In the genomic region with DNA sequence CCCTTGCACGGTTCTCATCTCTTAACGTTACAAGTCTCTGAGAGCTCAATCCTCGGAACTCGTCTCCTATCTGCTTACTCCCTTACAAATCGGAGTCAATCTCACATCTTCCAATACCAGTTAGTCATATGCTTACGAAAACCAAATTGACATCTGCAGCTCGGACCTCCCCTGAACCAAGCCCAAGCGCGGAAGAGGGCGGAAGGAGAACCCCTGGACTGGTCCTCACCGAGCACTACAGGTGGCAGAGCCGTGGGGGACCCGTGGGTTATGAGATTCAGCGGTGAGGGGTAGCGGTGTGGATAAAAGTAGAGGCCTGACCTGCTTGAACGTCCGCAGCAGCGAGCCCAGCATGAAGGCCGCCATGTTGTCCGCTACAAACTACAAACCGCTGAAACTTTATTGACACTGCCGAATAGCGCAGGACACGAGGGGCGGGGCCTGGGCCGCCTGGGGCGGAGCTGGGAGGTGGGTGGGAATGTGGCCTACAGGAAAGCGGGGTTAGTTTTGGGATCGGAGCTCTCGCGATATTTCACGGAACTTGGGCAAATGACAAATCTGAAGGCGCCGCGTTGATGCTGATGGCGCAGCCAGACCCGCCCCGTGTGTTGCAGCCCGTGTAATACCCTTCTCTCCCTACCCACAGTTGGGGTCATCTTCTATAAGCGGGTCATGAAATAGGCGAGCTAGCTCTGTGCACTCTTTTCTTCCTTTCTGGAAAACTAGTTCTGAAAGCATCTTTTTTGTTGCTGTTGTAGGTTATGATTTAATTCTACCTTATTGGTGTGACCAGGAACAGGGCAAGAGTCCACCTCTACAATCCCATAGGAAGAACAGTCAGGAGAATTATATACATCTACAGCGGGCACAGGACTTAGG, we compare ENCODE assay signal across 1 cellular context.
TF ChIP-seq lines count a peak whose summit lies in the region.

A gene (minus strand): TSS at position 383 of the 879 bp plus-strand sequence. CDS start 17 bp downstream, at position 366.

TF ChIP-seq in HepG2, 621 proteins besides CTCF, POLR2A, EP300 and RAD21 (continued from another document and continues in another):
- TF ChIP-seq, protein P1, sequence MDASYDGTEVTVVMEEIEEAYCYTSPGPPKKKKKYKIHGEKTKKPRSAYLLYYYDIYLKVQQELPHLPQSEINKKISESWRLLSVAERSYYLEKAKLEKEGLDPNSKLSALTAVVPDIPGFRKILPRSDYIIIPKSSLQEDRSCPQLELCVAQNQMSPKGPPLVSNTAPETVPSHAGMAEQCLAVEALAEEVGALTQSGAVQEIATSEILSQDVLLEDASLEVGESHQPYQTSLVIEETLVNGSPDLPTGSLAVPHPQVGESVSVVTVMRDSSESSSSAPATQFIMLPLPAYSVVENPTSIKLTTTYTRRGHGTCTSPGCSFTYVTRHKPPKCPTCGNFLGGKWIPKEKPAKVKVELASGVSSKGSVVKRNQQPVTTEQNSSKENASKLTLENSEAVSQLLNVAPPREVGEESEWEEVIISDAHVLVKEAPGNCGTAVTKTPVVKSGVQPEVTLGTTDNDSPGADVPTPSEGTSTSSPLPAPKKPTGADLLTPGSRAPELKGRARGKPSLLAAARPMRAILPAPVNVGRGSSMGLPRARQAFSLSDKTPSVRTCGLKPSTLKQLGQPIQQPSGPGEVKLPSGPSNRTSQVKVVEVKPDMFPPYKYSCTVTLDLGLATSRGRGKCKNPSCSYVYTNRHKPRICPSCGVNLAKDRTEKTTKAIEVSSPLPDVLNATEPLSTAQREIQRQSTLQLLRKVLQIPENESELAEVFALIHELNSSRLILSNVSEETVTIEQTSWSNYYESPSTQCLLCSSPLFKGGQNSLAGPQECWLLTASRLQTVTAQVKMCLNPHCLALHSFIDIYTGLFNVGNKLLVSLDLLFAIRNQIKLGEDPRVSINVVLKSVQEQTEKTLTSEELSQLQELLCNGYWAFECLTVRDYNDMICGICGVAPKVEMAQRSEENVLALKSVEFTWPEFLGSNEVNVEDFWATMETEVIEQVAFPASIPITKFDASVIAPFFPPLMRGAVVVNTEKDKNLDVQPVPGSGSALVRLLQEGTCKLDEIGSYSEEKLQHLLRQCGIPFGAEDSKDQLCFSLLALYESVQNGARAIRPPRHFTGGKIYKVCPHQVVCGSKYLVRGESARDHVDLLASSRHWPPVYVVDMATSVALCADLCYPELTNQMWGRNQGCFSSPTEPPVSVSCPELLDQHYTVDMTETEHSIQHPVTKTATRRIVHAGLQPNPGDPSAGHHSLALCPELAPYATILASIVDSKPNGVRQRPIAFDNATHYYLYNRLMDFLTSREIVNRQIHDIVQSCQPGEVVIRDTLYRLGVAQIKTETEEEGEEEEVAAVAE (CRISPR knock-in tag; IDR thresholded peaks at IDR 0.05; ENCODE audit: borderline replicate concordance): peak; percentile 79
- TF ChIP-seq, protein P2, sequence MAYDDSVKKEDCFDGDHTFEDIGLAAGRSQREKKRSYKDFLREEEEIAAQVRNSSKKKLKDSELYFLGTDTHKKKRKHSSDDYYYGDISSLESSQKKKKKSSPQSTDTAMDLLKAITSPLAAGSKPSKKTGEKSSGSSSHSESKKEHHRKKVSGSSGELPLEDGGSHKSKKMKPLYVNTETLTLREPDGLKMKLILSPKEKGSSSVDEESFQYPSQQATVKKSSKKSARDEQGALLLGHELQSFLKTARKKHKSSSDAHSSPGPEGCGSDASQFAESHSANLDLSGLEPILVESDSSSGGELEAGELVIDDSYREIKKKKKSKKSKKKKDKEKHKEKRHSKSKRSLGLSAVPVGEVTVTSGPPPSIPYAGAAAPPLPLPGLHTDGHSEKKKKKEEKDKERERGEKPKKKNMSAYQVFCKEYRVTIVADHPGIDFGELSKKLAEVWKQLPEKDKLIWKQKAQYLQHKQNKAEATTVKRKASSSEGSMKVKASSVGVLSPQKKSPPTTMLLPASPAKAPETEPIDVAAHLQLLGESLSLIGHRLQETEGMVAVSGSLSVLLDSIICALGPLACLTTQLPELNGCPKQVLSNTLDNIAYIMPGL (CRISPR knock-in tag; IDR thresholded peaks at IDR 0.05; ENCODE audit: borderline replicate concordance in 1 of 2, low read depth in 1 of 2): peak; percentile 72 to 81
- TF ChIP-seq ARHGAP35 (CRISPR knock-in tag; IDR thresholded peaks at IDR 0.05; ENCODE audit: borderline replicate concordance) (no peak), MZF1 (CRISPR knock-in tag; IDR thresholded peaks at IDR 0.05; ENCODE audit: borderline replicate concordance) (no peak), RFXAP (CRISPR knock-in tag; IDR thresholded peaks at IDR 0.05; ENCODE audit: borderline replicate concordance) (peak; percentile 60; the same call in 1 of the 2 replicates), IKZF4 (CRISPR knock-in tag; IDR thresholded peaks at IDR 0.05; ENCODE audit: borderline replicate concordance, low read depth, not compliant biosample characterization) (no peak), ZNF468 (CRISPR knock-in tag; IDR thresholded peaks at IDR 0.05) (no peak), FLYWCH1 (CRISPR knock-in tag; IDR thresholded peaks at IDR 0.05) (no peak), ZNF563 (CRISPR knock-in tag; IDR thresholded peaks at IDR 0.05) (no peak), NR2F6 (IDR thresholded peaks at IDR 0.05) (0 out of 2 replicates have a peak, but pooled peaks have one; percentile 6), NR2F6 (CRISPR knock-in tag; IDR thresholded peaks at IDR 0.05) (peak; percentile 54; the same call in 1 of the 2 replicates), NRL (CRISPR knock-in tag; IDR thresholded peaks at IDR 0.05; ENCODE audit: borderline replicate concordance) (peak; percentile 18; the same call in 1 of the 2 replicates), ZNF746 (CRISPR knock-in tag; IDR thresholded peaks at IDR 0.05) (no peak), NR1H2 (CRISPR knock-in tag; IDR thresholded peaks at IDR 0.05; ENCODE audit: borderline replicate concordance, low read depth) (no peak), ZNF101 (CRISPR knock-in tag; IDR thresholded peaks at IDR 0.05; ENCODE audit: borderline replicate concordance, low read depth) (no peak)
- TF ChIP-seq, protein P3, sequence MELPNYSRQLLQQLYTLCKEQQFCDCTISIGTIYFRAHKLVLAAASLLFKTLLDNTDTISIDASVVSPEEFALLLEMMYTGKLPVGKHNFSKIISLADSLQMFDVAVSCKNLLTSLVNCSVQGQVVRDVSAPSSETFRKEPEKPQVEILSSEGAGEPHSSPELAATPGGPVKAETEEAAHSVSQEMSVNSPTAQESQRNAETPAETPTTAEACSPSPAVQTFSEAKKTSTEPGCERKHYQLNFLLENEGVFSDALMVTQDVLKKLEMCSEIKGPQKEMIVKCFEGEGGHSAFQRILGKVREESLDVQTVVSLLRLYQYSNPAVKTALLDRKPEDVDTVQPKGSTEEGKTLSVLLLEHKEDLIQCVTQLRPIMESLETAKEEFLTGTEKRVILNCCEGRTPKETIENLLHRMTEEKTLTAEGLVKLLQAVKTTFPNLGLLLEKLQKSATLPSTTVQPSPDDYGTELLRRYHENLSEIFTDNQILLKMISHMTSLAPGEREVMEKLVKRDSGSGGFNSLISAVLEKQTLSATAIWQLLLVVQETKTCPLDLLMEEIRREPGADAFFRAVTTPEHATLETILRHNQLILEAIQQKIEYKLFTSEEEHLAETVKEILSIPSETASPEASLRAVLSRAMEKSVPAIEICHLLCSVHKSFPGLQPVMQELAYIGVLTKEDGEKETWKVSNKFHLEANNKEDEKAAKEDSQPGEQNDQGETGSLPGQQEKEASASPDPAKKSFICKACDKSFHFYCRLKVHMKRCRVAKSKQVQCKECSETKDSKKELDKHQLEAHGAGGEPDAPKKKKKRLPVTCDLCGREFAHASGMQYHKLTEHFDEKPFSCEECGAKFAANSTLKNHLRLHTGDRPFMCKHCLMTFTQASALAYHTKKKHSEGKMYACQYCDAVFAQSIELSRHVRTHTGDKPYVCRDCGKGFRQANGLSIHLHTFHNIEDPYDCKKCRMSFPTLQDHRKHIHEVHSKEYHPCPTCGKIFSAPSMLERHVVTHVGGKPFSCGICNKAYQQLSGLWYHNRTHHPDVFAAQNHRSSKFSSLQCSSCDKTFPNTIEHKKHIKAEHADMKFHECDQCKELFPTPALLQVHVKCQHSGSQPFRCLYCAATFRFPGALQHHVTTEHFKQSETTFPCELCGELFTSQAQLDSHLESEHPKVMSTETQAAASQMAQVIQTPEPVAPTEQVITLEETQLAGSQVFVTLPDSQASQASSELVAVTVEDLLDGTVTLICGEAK (IDR thresholded peaks at IDR 0.05): peak; percentile 100
- TF ChIP-seq, protein P3 (CRISPR knock-in tag; IDR thresholded peaks at IDR 0.05): peak; percentile 100
- TF ChIP-seq, protein P4, sequence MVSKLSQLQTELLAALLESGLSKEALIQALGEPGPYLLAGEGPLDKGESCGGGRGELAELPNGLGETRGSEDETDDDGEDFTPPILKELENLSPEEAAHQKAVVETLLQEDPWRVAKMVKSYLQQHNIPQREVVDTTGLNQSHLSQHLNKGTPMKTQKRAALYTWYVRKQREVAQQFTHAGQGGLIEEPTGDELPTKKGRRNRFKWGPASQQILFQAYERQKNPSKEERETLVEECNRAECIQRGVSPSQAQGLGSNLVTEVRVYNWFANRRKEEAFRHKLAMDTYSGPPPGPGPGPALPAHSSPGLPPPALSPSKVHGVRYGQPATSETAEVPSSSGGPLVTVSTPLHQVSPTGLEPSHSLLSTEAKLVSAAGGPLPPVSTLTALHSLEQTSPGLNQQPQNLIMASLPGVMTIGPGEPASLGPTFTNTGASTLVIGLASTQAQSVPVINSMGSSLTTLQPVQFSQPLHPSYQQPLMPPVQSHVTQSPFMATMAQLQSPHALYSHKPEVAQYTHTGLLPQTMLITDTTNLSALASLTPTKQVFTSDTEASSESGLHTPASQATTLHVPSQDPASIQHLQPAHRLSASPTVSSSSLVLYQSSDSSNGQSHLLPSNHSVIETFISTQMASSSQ (IDR thresholded peaks at IDR 0.05; ENCODE audit: low read depth): peak; percentile 23; the same call in 1 of the 2 replicates
- TF ChIP-seq, protein P4 (CRISPR knock-in tag; IDR thresholded peaks at IDR 0.05; ENCODE audit: borderline replicate concordance): no peak
- TF ChIP-seq, protein P5, sequence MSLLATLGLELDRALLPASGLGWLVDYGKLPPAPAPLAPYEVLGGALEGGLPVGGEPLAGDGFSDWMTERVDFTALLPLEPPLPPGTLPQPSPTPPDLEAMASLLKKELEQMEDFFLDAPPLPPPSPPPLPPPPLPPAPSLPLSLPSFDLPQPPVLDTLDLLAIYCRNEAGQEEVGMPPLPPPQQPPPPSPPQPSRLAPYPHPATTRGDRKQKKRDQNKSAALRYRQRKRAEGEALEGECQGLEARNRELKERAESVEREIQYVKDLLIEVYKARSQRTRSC (CRISPR knock-in tag; IDR thresholded peaks at IDR 0.05; ENCODE audit: low read depth): no peak
- TF ChIP-seq, protein P6, sequence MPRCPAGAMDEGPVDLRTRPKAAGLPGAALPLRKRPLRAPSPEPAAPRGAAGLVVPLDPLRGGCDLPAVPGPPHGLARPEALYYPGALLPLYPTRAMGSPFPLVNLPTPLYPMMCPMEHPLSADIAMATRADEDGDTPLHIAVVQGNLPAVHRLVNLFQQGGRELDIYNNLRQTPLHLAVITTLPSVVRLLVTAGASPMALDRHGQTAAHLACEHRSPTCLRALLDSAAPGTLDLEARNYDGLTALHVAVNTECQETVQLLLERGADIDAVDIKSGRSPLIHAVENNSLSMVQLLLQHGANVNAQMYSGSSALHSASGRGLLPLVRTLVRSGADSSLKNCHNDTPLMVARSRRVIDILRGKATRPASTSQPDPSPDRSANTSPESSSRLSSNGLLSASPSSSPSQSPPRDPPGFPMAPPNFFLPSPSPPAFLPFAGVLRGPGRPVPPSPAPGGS (CRISPR knock-in tag; IDR thresholded peaks at IDR 0.05): no peak
- TF ChIP-seq, protein P7, sequence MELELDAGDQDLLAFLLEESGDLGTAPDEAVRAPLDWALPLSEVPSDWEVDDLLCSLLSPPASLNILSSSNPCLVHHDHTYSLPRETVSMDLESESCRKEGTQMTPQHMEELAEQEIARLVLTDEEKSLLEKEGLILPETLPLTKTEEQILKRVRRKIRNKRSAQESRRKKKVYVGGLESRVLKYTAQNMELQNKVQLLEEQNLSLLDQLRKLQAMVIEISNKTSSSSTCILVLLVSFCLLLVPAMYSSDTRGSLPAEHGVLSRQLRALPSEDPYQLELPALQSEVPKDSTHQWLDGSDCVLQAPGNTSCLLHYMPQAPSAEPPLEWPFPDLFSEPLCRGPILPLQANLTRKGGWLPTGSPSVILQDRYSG (CRISPR knock-in tag; IDR thresholded peaks at IDR 0.05): peak; percentile 54; the same call in 1 of the 2 replicates
